8 cellular contexts compared by ENCODE assay signal in the genomic region with DNA sequence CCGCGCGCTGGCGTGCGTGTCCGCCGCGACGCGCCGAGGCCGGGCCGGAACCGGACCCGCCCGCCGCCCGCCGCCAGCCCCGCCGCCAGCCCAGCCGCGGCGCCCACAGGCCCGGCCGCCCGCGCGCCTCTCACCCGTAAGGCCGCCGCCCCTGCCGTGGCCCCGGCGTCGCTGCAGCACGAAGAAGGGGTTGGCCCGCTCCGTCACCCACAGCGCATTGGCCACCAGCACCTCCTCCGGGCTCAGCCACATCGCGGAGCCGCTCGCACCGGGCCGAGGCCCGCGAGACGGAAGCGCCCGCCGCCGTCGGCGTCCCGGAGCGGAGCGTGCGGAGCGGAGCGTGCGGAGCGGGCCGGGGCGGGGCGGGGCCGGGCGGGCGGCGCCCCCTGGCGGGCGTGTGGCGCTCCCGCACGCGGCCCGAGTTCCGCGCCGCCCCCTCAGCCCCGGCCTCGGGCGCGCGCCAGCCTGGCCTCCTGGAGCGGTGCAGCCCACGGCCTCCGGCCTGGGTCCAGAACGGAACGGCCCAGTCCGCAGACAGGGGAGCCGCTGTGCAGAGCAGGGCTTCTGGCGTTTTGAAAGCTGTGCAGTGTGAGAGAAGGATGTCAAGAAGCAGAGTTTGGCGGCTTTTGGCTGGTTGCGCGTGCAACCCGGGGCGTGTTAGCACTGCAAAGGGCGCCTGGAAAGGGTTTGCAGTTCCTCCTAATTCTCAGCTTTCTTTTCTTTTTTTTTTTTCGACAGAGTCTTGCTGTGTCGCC. TPM values are rescaled to one million over a fixed set of nuclear protein-coding genes. Genes with fewer than 3 reads are reported as not detected.
DNase-seq lines count a peak whose midpoint lies in the region; ATAC-seq and TF ChIP-seq lines count a peak whose summit lies in the region.

A gene (minus strand): TSS at position 328 of the 755 bp plus-strand sequence. CDS start 76 bp downstream, at position 252.

- peaks cover 16 to 30% (median 17%) of the 10 kb centered on the region in 3 donors for H3K4me1 Mint-ChIP-seq in CD8-positive, alpha-beta memory T cell
- peaks cover 5% of the 10 kb centered on the region for H3K4me1 Mint-ChIP-seq in nephron

- peak within 1 kb of the TSS; percentile 51 for H3K27ac ChIP-seq in CD8-positive, alpha-beta memory T cell (ENCODE audit: low read depth, low read length)

- ATAC-seq in GM19328 (IDR thresholded peaks at IDR 0.05; ENCODE audit: unreplicated experiment) (peak; percentile 85), HG03469 (IDR thresholded peaks at IDR 0.05; ENCODE audit: unreplicated experiment) (peak; percentile 53)
- ATAC-seq in stimulated activated naive CD8-positive, alpha-beta T cell treated with anti-CD3 and anti-CD28 coated beads, Interleukin-15, Interleukin-2, amounts not matched to agents 100 U/mL and 50 U/mL, for 24 hours, result peak; percentile 94

- no peaks in the 10 kb centered on the region for H3K9me3 ChIP-seq in CD8-positive, alpha-beta memory T cell (ENCODE audit: low read length)

- CTCF ChIA-PET in CD8-positive, alpha-beta memory T cell (lab: Charles Lee), result interaction anchor here (0.6 to 5.7 kb wide), 14 partner anchors 9 to 175 kb away, joined by 3 to 37 read pairs (median 4); a partner anchor contains a TSS

- no peaks in the 10 kb centered on the region for H3K36me3 ChIP-seq in CD8-positive, alpha-beta memory T cell (ENCODE audit: insufficient read depth, low read length)

- peak; percentile 65 to 80 (median 74) for DNase-seq in CD8-positive, alpha-beta memory T cell
- peak; percentile 72 for DNase-seq in RKO (ENCODE audit: low spot score)
- peak; percentile 62 for DNase-seq in activated T-helper 9 cell treated with anti-CD3 and anti-CD28 coated beads, Interleukin-2, amount 50 U/mL, for 16 hours (ENCODE audit: low read depth)
- peak; percentile 65 for DNase-seq in fibroblast of pulmonary artery (ENCODE audit: low read depth)
- DNase-seq in stimulated activated naive CD8-positive, alpha-beta T cell treated with anti-CD3 and anti-CD28 coated beads, Interleukin-15, Interleukin-2, amounts not matched to agents 100 U/mL and 50 U/mL, for 24 hours, result peak; percentile 71

- H3K4me3 Mint-ChIP-seq in CD8-positive, alpha-beta memory T cell, result peak within 1 kb of the TSS; percentile 84 to 91 (median 86)
- peak within 1 kb of the TSS; percentile 88 to 91 (median 91) for H3K4me3 Mint-ChIP-seq in nephron

- POLR2A ChIA-PET in CD8-positive, alpha-beta memory T cell (lab: Charles Lee), result no interaction called here

- TF ChIP-seq CTCF in fibroblast of pulmonary artery (IDR thresholded peaks at IDR 0.05; ENCODE audit: low read length, missing control alignments) (no peak), nephron (IDR thresholded peaks at IDR 0.05; ENCODE audit: unreplicated experiment in 3 of 3) (peak; percentile 17 to 31 (median 27))

- H3K9me3 Mint-ChIP-seq in CD8-positive, alpha-beta memory T cell, result no peaks in the 10 kb centered on the region
- H3K9me3 Mint-ChIP-seq in nephron, result no peaks in the 10 kb centered on the region

- H3K4me3 ChIP-seq in CD8-positive, alpha-beta memory T cell (ENCODE audit: low read length), result peak within 1 kb of the TSS; percentile 44
- peak within 1 kb of the TSS; percentile 75 for H3K4me3 ChIP-seq in fibroblast of pulmonary artery (replicated peaks; ENCODE audit: low read depth, low read length)

- peak within 1 kb of the TSS; percentile 72 to 92 (median 78) for H3K27ac Mint-ChIP-seq in CD8-positive, alpha-beta memory T cell
- H3K27ac Mint-ChIP-seq in nephron, result peak within 1 kb of the TSS in 2 of 3 experiments; percentile 39 to 56

- H3K27me3 Mint-ChIP-seq in CD8-positive, alpha-beta memory T cell, result no peaks in the 10 kb centered on the region
- no peaks in the 10 kb centered on the region for H3K27me3 Mint-ChIP-seq in nephron (ENCODE audit: low read depth)

- peaks cover 17% of the 10 kb centered on the region for H3K4me1 ChIP-seq in CD8-positive, alpha-beta memory T cell (ENCODE audit: insufficient read depth, low read length)

- no peaks in the 10 kb centered on the region for H3K27me3 ChIP-seq in CD8-positive, alpha-beta memory T cell (ENCODE audit: insufficient read depth, low read length, poor library complexity, severe bottlenecking)

- peaks cover 0 to 22% (median 10%) of the 10 kb centered on the region in 3 donors for H3K36me3 Mint-ChIP-seq in CD8-positive, alpha-beta memory T cell
- H3K36me3 Mint-ChIP-seq in nephron (ENCODE audit: low read depth), result peaks cover 17% of the 10 kb centered on the region

RNA-seq across cellular contexts. Expression of the gene that starts here (rescaled TPM):
- 10 to 100 TPM; 73.7 to 74.8 TPM for total RNA-seq in CD8-positive, alpha-beta memory T cell
- polyA plus RNA-seq in CD8-positive, alpha-beta memory T cell, result 43.9 TPM

Comparison
In these comparisons a context has a peak if more than half of its experiments do, and no peak if none do; other contexts are left out.
1. Peak in every context shown above with its lines: DNase-seq, ATAC-seq, H3K4me3 ChIP-seq and H3K27ac ChIP-seq.